In the genomic region with DNA sequence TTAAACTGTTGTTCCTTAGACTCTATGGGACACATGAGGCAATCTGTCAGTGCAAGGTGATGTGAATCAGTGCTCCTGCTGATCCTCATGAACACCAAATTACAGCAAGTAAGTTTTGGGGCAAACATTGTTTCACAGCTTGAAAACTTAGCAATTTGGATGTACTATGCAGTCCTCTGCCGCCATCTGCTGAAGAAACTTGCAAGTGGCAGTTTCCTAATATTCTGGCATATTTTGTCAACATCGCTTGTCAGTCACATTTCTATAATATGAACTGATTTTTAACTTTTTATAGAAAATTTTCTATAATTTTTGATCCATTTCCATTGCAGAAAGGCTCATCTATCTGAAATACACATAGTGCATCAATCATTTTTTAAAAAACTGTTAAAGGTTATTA, we compare ENCODE assay signal across 8 cellular contexts. TPM values are rescaled to one million over a fixed set of nuclear protein-coding genes. Genes with fewer than 3 reads are reported as not detected.
DNase-seq lines count a peak whose midpoint lies in the region; ATAC-seq lines count a peak whose summit lies in the region.

No MANE protein-coding gene starts in this region.

- no peaks in the 10 kb centered on the region for H3K9me3 ChIP-seq in adipocyte (ENCODE audit: control insufficient read depth, low read length)

- no peak overlapping the region for H3K9ac ChIP-seq in adipocyte (ENCODE audit: low read length)

- H3K4me1 Mint-ChIP-seq in activated naive CD4-positive, alpha-beta T cell treated with anti-CD3 and anti-CD28 coated beads for 36 hours (ENCODE audit: low read depth), result no peaks in the 10 kb centered on the region

- no peak for ATAC-seq in HG03045 (IDR thresholded peaks at IDR 0.05; ENCODE audit: unreplicated experiment)
- ATAC-seq in left ventricle myocardium superior, result no peak

- no peaks in the 10 kb centered on the region for H3K27me3 ChIP-seq in adipocyte (replicated peaks; ENCODE audit: control insufficient read depth, insufficient read depth, low read length)

- H3K27me3 Mint-ChIP-seq in activated naive CD4-positive, alpha-beta T cell treated with anti-CD3 and anti-CD28 coated beads for 36 hours (ENCODE audit: low read depth), result no peaks in the 10 kb centered on the region

- H3K9me3 Mint-ChIP-seq in activated naive CD4-positive, alpha-beta T cell treated with anti-CD3 and anti-CD28 coated beads for 36 hours, result no peaks in the 10 kb centered on the region

- peak; percentile 63 for DNase-seq in activated naive CD4-positive, alpha-beta T cell treated with anti-CD3 and anti-CD28 coated beads for 36 hours
- no peak for DNase-seq in activated naive CD4-positive, alpha-beta T cell treated with Interleukin-2 at 50 U/mL for 16 hours
- DNase-seq in NCI-H1105 treated with DMSO at 0.1 percent for 48 hours (lab: John Stamatoyannopoulos, UW) (peak; percentile 20), adipocyte (ENCODE audit: low read depth) (peak; percentile 73), kidney glomerular epithelial cell (lab: John Stamatoyannopoulos, UW) (peak; percentile 15), left ventricle myocardium superior (no peak)
- DNase-seq in activated effector memory CD4-positive, alpha-beta T cell treated with anti-CD3 and anti-CD28 coated beads, Interleukin-2, amount 50 U/mL, for 16 hours, result no peak

- H3K4me3 ChIP-seq in adipocyte (ENCODE audit: low read length), result no peak overlapping the region

- CTCF ChIA-PET in activated naive CD4-positive, alpha-beta T cell treated with anti-CD3 and anti-CD28 coated beads for 36 hours (lab: Charles Lee), result interaction anchor here (0.6 to 1.8 kb wide), 9 partner anchors 15 to 399 kb away, joined by 3 to 7 read pairs (median 4); no protein-coding TSS in a partner anchor

- no peaks in the 10 kb centered on the region for H3K4me1 ChIP-seq in adipocyte (ENCODE audit: control insufficient read depth, insufficient read depth, low read length)

- intact Hi-C loops in activated naive CD4-positive, alpha-beta T cell treated with anti-CD3 and anti-CD28 coated beads for 36 hours (cut with micrococcal nuclease), result loop anchor here (1.0 to 5.0 kb wide), 3 partner anchors 101 to 419 kb away; no protein-coding TSS in a partner anchor
- intact Hi-C loops in left ventricle myocardium superior (cut with micrococcal nuclease), result no loop called here

- H3K4me3 Mint-ChIP-seq in activated naive CD4-positive, alpha-beta T cell treated with anti-CD3 and anti-CD28 coated beads for 36 hours, result no peak overlapping the region

- H3K36me3 ChIP-seq in adipocyte (ENCODE audit: control insufficient read depth, insufficient read depth, low read length, severe bottlenecking), result peaks cover 69% of the 10 kb centered on the region

- H3K36me3 Mint-ChIP-seq in activated naive CD4-positive, alpha-beta T cell treated with anti-CD3 and anti-CD28 coated beads for 36 hours (ENCODE audit: low read depth), result peaks cover 19% of the 10 kb centered on the region

- H3K27ac Mint-ChIP-seq in activated naive CD4-positive, alpha-beta T cell treated with anti-CD3 and anti-CD28 coated beads for 36 hours, result no peak overlapping the region

RNA-seq across cellular contexts. Expression of a gene that starts 56.3 kb away (rescaled TPM):
- not detected for total RNA-seq in activated naive CD4-positive, alpha-beta T cell treated with anti-CD3 and anti-CD28 coated beads for 36 hours
- total RNA-seq in left ventricle myocardium superior, result not detected

Comparison
In these comparisons a context has a peak if more than half of its experiments do, and no peak if none do; other contexts are left out.
1. DNase-seq: peak in activated naive CD4-positive, alpha-beta T cell treated with anti-CD3 and anti-CD28 coated beads for 36 hours (single experiment), NCI-H1105 treated with DMSO at 0.1 percent for 48 hours (single experiment), adipocyte (single experiment) and kidney glomerular epithelial cell (single experiment); none in activated naive CD4-positive, alpha-beta T cell treated with Interleukin-2 at 50 U/mL for 16 hours (single experiment), left ventricle myocardium superior (single experiment) and activated effector memory CD4-positive, alpha-beta T cell treated with anti-CD3 and anti-CD28 coated beads, Interleukin-2, amount 50 U/mL, for 16 hours (single experiment).